20 cellular contexts compared by ENCODE assay signal in the genomic region with DNA sequence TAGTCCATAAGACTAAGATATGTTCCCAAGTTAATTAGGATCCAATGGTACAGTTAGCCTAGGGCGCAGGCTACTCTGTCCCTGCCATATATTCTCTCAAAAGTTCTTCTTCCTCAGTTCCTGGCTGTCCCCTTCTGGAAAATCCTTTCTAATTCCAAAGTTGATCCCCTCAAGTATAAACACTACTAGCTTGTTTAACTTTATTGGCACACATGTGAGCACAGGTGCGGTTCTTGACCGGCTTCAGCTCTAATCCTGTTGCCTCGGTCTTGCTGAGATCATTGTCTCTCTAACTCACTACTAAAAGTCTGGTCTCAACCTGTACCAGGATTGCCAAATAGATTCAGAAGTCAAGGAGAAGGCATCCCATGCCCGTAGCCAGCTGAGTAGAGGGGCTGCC.
DNase-seq lines count a peak whose midpoint lies in the region; ATAC-seq, FAIRE-seq and TF ChIP-seq lines count a peak whose summit lies in the region.
"Had no signal": no experiment of that assay in that cellular context is flagged by ENCODE, and none has a peak within 500 bp of the region (broad histone marks: within the 10 kb centered on the region; RNA-seq: fewer than 3 reads in every experiment).

No MANE protein-coding gene starts in this region.

- POLR2A ChIA-PET in IMR-90 (lab: Charles Lee; ENCODE audit: unreplicated experiment) (no interaction called here), K562 (lab: Yijun Ruan, JAX) (interaction anchor here (0.7 kb wide), 1 partner anchor 48 kb away, joined by 3 read pairs; no protein-coding TSS in a partner anchor)

- H3K27ac ChIP-seq in IMR-90 (ENCODE audit: insufficient read depth, low read length) (no peak overlapping the region), K562 (ENCODE audit: extremely low read depth, low read depth, low read length) (no peak overlapping the region), neuronal stem cell (replicated peaks; ENCODE audit: low read length) (no peak overlapping the region)

- no peak overlapping the region for H3K9ac ChIP-seq in IMR-90 (ENCODE audit: low read depth, low read length)
- no peak overlapping the region for H3K9ac ChIP-seq in K562 (ENCODE audit: insufficient read depth in 1 of 2, low read depth in 2 of 2, low read length in 2 of 2)
- H3K9ac ChIP-seq in neuronal stem cell (ENCODE audit: low read depth, low read length, poor library complexity) = no peak overlapping the region

- H3K79me1 ChIP-seq in IMR-90 (ENCODE audit: low read depth in 1 of 2, low read length in 2 of 2) (no peaks in the 10 kb centered on the region), neuronal stem cell (ENCODE audit: low read depth, low read length) (no peaks in the 10 kb centered on the region)

- H3K4me2 ChIP-seq in IMR-90 (ENCODE audit: low read depth, low read length) = no peak overlapping the region
- no peak overlapping the region for H3K4me2 ChIP-seq in K562 (ENCODE audit: insufficient read depth, low read length)
- no peak overlapping the region for H3K4me2 ChIP-seq in neuronal stem cell (ENCODE audit: insufficient read depth, low read length, poor library complexity, severe bottlenecking)

- H3K23ac ChIP-seq in IMR-90 (ENCODE audit: low read depth, low read length) = no peak overlapping the region
- H3K23ac ChIP-seq in neuronal stem cell (ENCODE audit: low read depth, low read length, poor library complexity) = peak overlapping the region; percentile 23

- FAIRE-seq in K562 (lab: Jason Lieb, UNC) = no peak
- FAIRE-seq: GM12878, H54 had no signal

- no peak overlapping the region for H4K5ac ChIP-seq in IMR-90 (ENCODE audit: low read depth, low read length)

- H2BK5ac ChIP-seq in IMR-90 (ENCODE audit: low read depth, low read length, poor library complexity, severe bottlenecking) (no peak overlapping the region), neuronal stem cell (ENCODE audit: low read length) (no peak overlapping the region)

- no peak for DNase-seq in IMR-90
- peak; percentile 83 for DNase-seq in NCI-H82 treated with DMSO at 0.1 percent for 48 hours (lab: John Stamatoyannopoulos, UW; ENCODE audit: unreplicated experiment)
- DNase-seq in K562 (ENCODE audit: extremely low read depth in 1 of 4, low spot score in 3 of 4) = no peak
- DNase-seq in neuronal stem cell (ENCODE audit: low spot score) = no peak
- no peak for DNase-seq in DMS153 treated with DMSO at 0.1 percent for 48 hours (lab: John Stamatoyannopoulos, UW; ENCODE audit: unreplicated experiment)
- DNase-seq: C1 segment of cervical spinal cord; Calu3; CD4-positive, alpha-beta memory T cell; COR-L47; DMS153; DMS79; EL; GDM1; GOT3 had no signal

- TF ChIP-seq CTCF in IMR-90 (conservative IDR thresholded peaks at IDR 0.05; ENCODE audit: low read depth, low read length) = no peak
- no peak for TF ChIP-seq CTCF in K562 (IDR thresholded peaks at IDR 0.05 in 2 of 3, conservative IDR thresholded peaks at IDR 0.05 in 1 of 3; ENCODE audit: insufficient read depth in 2 of 3, low read depth in 1 of 3, low read length in 3 of 3)

- H2BK15ac ChIP-seq in IMR-90 (ENCODE audit: low read depth, low read length) = no peak overlapping the region
- no peak overlapping the region for H2BK15ac ChIP-seq in neuronal stem cell (ENCODE audit: low read length)

- no peak overlapping the region for H2AK9ac ChIP-seq in IMR-90 (replicated peaks; ENCODE audit: low read depth, low read length, poor library complexity)

- H2BK20ac ChIP-seq in IMR-90 (ENCODE audit: low read depth, low read length) = no peak overlapping the region

- dilution Hi-C loops in IMR-90 (cut with HindIII; ENCODE audit: low sequenced_read_pairs, unreplicated experiment) = no loop called here

- no peaks in the 10 kb centered on the region for H3K79me2 ChIP-seq in K562 (ENCODE audit: control insufficient read depth, insufficient read depth, low read length)

- H2AFZ ChIP-seq in IMR-90 (replicated peaks; ENCODE audit: low read length, poor library complexity) (no peak overlapping the region), K562 (ENCODE audit: low read depth, low read length) (no peak overlapping the region), neuronal stem cell (ENCODE audit: low read length) (no peak overlapping the region)

- no peak overlapping the region for H3K4me3 ChIP-seq in IMR-90 (ENCODE audit: insufficient read depth, low read depth, low read length)
- H3K4me3 ChIP-seq in K562 = no peak overlapping the region
- no peak overlapping the region for H3K4me3 ChIP-seq in neuronal stem cell (ENCODE audit: low read length in 2 of 2)
- H3K4me3 ChIP-seq: GM12878, HAP-1 had no signal

- no peaks in the 10 kb centered on the region for H3K27me3 ChIP-seq in IMR-90 (ENCODE audit: control insufficient read depth, insufficient read depth, low read length)
- H3K27me3 ChIP-seq in K562 (ENCODE audit: control insufficient read depth in 2 of 2, insufficient read depth in 2 of 2, low read length in 2 of 2) = peaks cover 0 to 33% of the 10 kb centered on the region in 2 experiments; a peak in 3 of 5 replicates
- H3K27me3 ChIP-seq in neuronal stem cell (ENCODE audit: control insufficient read depth in 3 of 3, insufficient read depth in 3 of 3, low read depth in 1 of 3, low read length in 3 of 3) = peaks cover 0 to 2% (median 0%) of the 10 kb centered on the region in 3 experiments

- H3K9me1 ChIP-seq in IMR-90 (ENCODE audit: insufficient read depth, low read length) (peaks cover 22% of the 10 kb centered on the region), K562 (ENCODE audit: control insufficient read depth, insufficient read depth, low read length) (no peaks in the 10 kb centered on the region)

- peak overlapping the region; percentile 30 for H2BK12ac ChIP-seq in neuronal stem cell (ENCODE audit: low read length)

- H4K20me1 ChIP-seq in IMR-90 (ENCODE audit: insufficient read depth, low read length) (no peaks in the 10 kb centered on the region), K562 (replicated peaks; ENCODE audit: control insufficient read depth, insufficient read depth, low read length) (0 out of 2 replicates have a peak, but pooled peaks cover 4% of the 10 kb centered on the region)

- H4K8ac ChIP-seq in IMR-90 (ENCODE audit: low read depth in 2 of 2, low read length in 2 of 2) = no peak overlapping the region
- H4K8ac ChIP-seq in neuronal stem cell (ENCODE audit: low read depth, low read length) = no peak overlapping the region

- H3K56ac ChIP-seq in IMR-90 (ENCODE audit: extremely low read depth, insufficient read depth, low read length) = no peak overlapping the region

- H3K18ac ChIP-seq in IMR-90 (ENCODE audit: low read depth, low read length) = no peak overlapping the region
- H3K18ac ChIP-seq in neuronal stem cell (ENCODE audit: low read length) = no peak overlapping the region

- no peak overlapping the region for H2BK120ac ChIP-seq in IMR-90 (ENCODE audit: low read depth, low read length)
- H2BK120ac ChIP-seq in neuronal stem cell (ENCODE audit: low read depth, low read length) = no peak overlapping the region

- no peak for TF ChIP-seq POLR2A in IMR-90 (IDR thresholded peaks at IDR 0.05; ENCODE audit: low read depth, low read length)
- TF ChIP-seq POLR2A in K562 (conservative IDR thresholded peaks at IDR 0.05) = no peak

- H3K4ac ChIP-seq in IMR-90 (ENCODE audit: low read depth, low read length) = peak overlapping the region; percentile 23; the same call in 1 of the 2 replicates
- no peak overlapping the region for H3K4ac ChIP-seq in neuronal stem cell (ENCODE audit: low read length)

- in situ Hi-C loops in IMR-90 (cut with MboI; ENCODE audit: low sequenced_read_pairs) (no loop called here), K562 (cut with MboI) (no loop called here)

- H4K91ac ChIP-seq in IMR-90 (ENCODE audit: insufficient read depth, low read depth, low read length) = no peak overlapping the region; the same call in 1 of the 2 replicates
- H4K91ac ChIP-seq in neuronal stem cell (ENCODE audit: low read depth, low read length, poor library complexity) = no peak overlapping the region

- no peaks in the 10 kb centered on the region for H3K9me3 ChIP-seq in IMR-90 (ENCODE audit: control insufficient read depth, insufficient read depth, low read length)
- H3K9me3 ChIP-seq in K562 (replicated peaks; ENCODE audit: control insufficient read depth, insufficient read depth, low read depth, low read length) = no peaks in the 10 kb centered on the region
- no peaks in the 10 kb centered on the region for H3K9me3 ChIP-seq in neuronal stem cell (replicated peaks in 1 of 2; ENCODE audit: control insufficient read depth in 2 of 2, insufficient read depth in 1 of 2, low read depth in 1 of 2, low read length in 2 of 2)
- H3K9me3 ChIP-seq: HAP-1 had no signal

- no peak overlapping the region for H2AK5ac ChIP-seq in IMR-90 (ENCODE audit: low read depth, low read length)
- no peak overlapping the region for H2AK5ac ChIP-seq in neuronal stem cell (ENCODE audit: low read depth, low read length)

- 90% methylated on average over 2 of the region's 5 CpGs; no CpG with 5 or more reads in 1 of the 2 experiments for WGBS in IMR-90 (ENCODE audit: extremely low coverage in 2 of 2, insufficient read length in 1 of 2), 2 experiments
- WGBS in K562 (ENCODE audit: insufficient coverage, low coverage, missing lambda C conversion rate) = 2% methylated on average over 5 of the region's 5 CpGs
- no CpG with 5 or more reads among the region's 5 CpGs for WGBS in neuronal stem cell (ENCODE audit: extremely low coverage in 2 of 2, insufficient read length in 2 of 2, insufficient replicate concordance in 1 of 2), 2 donors

- no peaks in the 10 kb centered on the region for H3K36me3 ChIP-seq in IMR-90 (ENCODE audit: control insufficient read depth, insufficient read depth, low read length)
- H3K36me3 ChIP-seq in K562 (ENCODE audit: control insufficient read depth, insufficient read depth, low read length) = no peaks in the 10 kb centered on the region
- H3K36me3 ChIP-seq in neuronal stem cell (replicated peaks in 1 of 2; ENCODE audit: control insufficient read depth in 2 of 2, insufficient read depth in 2 of 2, low read length in 2 of 2) = no peaks in the 10 kb centered on the region
- H3K36me3 ChIP-seq: HAP-1 had no signal

- intact Hi-C loops in IMR-90 (cut with micrococcal nuclease) = loop anchor here (10.0 kb wide), 1 partner anchor 92 kb away; the partner anchor contains the start of gene HK2
- intact Hi-C loops in K562 (cut with micrococcal nuclease) = no loop called here

- H3K4me1 ChIP-seq in IMR-90 (ENCODE audit: control insufficient read depth, insufficient read depth, low read length) (peaks cover 22% of the 10 kb centered on the region), K562 (replicated peaks in 1 of 2; ENCODE audit: control insufficient read depth in 2 of 2, insufficient read depth in 2 of 2, low read length in 2 of 2) (no peaks in the 10 kb centered on the region), neuronal stem cell (ENCODE audit: control insufficient read depth in 2 of 2, insufficient read depth in 1 of 2, low read depth in 1 of 2, low read length in 2 of 2) (peaks cover 15 to 21% of the 10 kb centered on the region in 2 donors)
- H3K4me1 ChIP-seq: HAP-1 had no signal

- CTCF ChIA-PET in IMR-90 (lab: Yijun Ruan, JAX) (interaction anchor here (0.8 to 1.2 kb wide), 2 partner anchors 12 to 18 kb away, joined by 3 to 4 read pairs; no protein-coding TSS in a partner anchor), K562 (lab: Yijun Ruan, JAX; ENCODE audit: low intra/inter-chr PET ratio) (no interaction called here)

- no peak overlapping the region for H3K14ac ChIP-seq in IMR-90 (replicated peaks; ENCODE audit: low read depth, low read length)
- no peak overlapping the region for H3K14ac ChIP-seq in neuronal stem cell (ENCODE audit: low read length)

- ATAC-seq in IMR-90 (ENCODE audit: low read depth) (no peak), K562 (no peak), HG02623 (IDR thresholded peaks at IDR 0.05; ENCODE audit: unreplicated experiment) (no peak), GM18873 (IDR thresholded peaks at IDR 0.05; ENCODE audit: low FRiP score, unreplicated experiment) (no peak), GM19035 (IDR thresholded peaks at IDR 0.05; ENCODE audit: unreplicated experiment) (no peak)
- ATAC-seq: GM12878 had no signal

- BruUV-seq in IMR-90 (replicated peaks; lab: Mats Ljungman, UMichigan) = no TSS peak
- no TSS peak for BruUV-seq in K562 (replicated peaks; lab: Mats Ljungman, UMichigan)

- no peak for TF ChIP-seq RAD21 in IMR-90 (IDR thresholded peaks at IDR 0.05; ENCODE audit: low read length)
- TF ChIP-seq RAD21 in K562 (CRISPR knock-in tag; conservative IDR thresholded peaks at IDR 0.05 in 1 of 2, IDR thresholded peaks at IDR 0.05 in 1 of 2) = no peak

- TF ChIP-seq EP300 in K562 (IDR thresholded peaks at IDR 0.05; ENCODE audit: low read length) = no peak
